Comparison of ENCODE assay signal across 14 cellular contexts in the genomic region with DNA sequence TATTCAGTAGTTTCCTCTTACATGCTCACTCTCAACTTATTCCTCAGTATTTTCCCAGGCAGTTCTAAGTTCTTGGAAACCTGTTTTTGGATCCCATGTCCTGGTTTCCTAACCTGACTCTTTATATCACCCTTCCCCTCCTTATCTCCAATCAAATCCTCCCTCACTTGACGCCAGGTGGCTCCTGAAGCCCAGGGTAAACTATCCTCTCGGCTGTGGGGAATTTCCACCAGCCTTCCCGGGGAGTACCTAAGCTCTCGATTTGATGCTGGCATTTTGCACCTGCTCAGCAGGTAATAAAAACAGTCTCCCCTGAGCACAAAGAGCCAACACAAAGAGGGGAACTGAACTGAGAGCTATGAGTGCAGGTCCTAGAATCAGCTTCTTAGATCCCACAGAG.
DNase-seq lines count a peak whose midpoint lies in the region; TF ChIP-seq lines count a peak whose summit lies in the region.
"Had no signal": no experiment of that assay in that cellular context is flagged by ENCODE, and none has a peak within 500 bp of the region (broad histone marks: within the 10 kb centered on the region; RNA-seq: fewer than 3 reads in every experiment).

No MANE protein-coding gene starts in this region.

- H3K27me3 ChIP-seq in H7 (ENCODE audit: control insufficient read depth, insufficient read depth, low read length) (no peaks in the 10 kb centered on the region), mammary epithelial cell (ENCODE audit: insufficient read depth, low read length) (no peaks in the 10 kb centered on the region)
- H3K27me3 ChIP-seq: BLaER1, uterus had no signal

- no peaks in the 10 kb centered on the region for H3K36me3 ChIP-seq in H7 (replicated peaks; ENCODE audit: control insufficient read depth, insufficient read depth, low read length)
- H3K36me3 ChIP-seq in mammary epithelial cell (ENCODE audit: insufficient read depth, low read length) = no peaks in the 10 kb centered on the region
- H3K36me3 ChIP-seq: BLaER1, uterus had no signal

- DNase-seq in H7 (peak; percentile 56), NCI-H2196 (lab: John Stamatoyannopoulos, UW; ENCODE audit: unreplicated experiment) (peak; percentile 50), mammary epithelial cell (no peak), mucosa of gallbladder (ENCODE audit: low spot score) (peak; percentile 32), HuH-7.5 (ENCODE audit: low spot score) (no peak), GM20000 (ENCODE audit: low spot score) (no peak), NCI-H446 (lab: John Stamatoyannopoulos, UW) (no peak)
- DNase-seq in central memory CD4-positive, alpha-beta T cell = no peak
- DNase-seq: Kasumi-1, naive B cell, T-helper 9 cell, uterus had no signal

- no peak overlapping the region for H3K9ac ChIP-seq in mammary epithelial cell (ENCODE audit: insufficient read depth, low read length)
- H3K9ac ChIP-seq: BLaER1 had no signal

- H3K9me3 ChIP-seq in mammary epithelial cell (replicated peaks; ENCODE audit: insufficient read depth, low read length) = peaks cover 2% of the 10 kb centered on the region
- H3K9me3 ChIP-seq: BLaER1, uterus had no signal

- no peaks in the 10 kb centered on the region for H3K4me1 ChIP-seq in mammary epithelial cell (ENCODE audit: insufficient read depth, low read length)
- H3K4me1 ChIP-seq: BLaER1, uterus had no signal

- CTCF ChIA-PET in mammary epithelial cell (lab: Charles Lee; ENCODE audit: low non-redundant PET) = no interaction called here

- H4K20me1 ChIP-seq in mammary epithelial cell (ENCODE audit: insufficient read depth, low read length) = no peaks in the 10 kb centered on the region
- H4K20me1 ChIP-seq: BLaER1 had no signal

- BruUV-seq in mammary epithelial cell (replicated peaks; lab: Mats Ljungman, UMichigan) = no TSS peak

- no peak overlapping the region for H3K4me2 ChIP-seq in mammary epithelial cell (ENCODE audit: insufficient read depth, low read depth, low read length)
- H3K4me2 ChIP-seq: BLaER1, smooth muscle cell had no signal

- no peak overlapping the region for H3K27ac ChIP-seq in mammary epithelial cell (ENCODE audit: insufficient read depth, low read depth, low read length)
- H3K27ac ChIP-seq: BLaER1, uterus had no signal

- intact Hi-C loops in mammary epithelial cell (cut with micrococcal nuclease) = no loop called here

- dilution Hi-C loops in mammary epithelial cell (cut with HindIII; ENCODE audit: low sequenced_read_pairs) = no loop called here

- WGBS in mammary epithelial cell (ENCODE audit: low coverage, missing lambda C conversion rate) = 64% methylated on average over 4 of the region's 4 CpGs

- TF ChIP-seq CTCF in mammary epithelial cell (conservative IDR thresholded peaks at IDR 0.05 in 1 of 2, IDR thresholded peaks at IDR 0.05 in 1 of 2; ENCODE audit: extremely low read depth in 1 of 2, insufficient read depth in 1 of 2, low read depth in 1 of 2, low read length in 2 of 2) = no peak
- no peak for TF ChIP-seq CTCF in GM20000 (IDR thresholded peaks at IDR 0.05; ENCODE audit: extremely low read depth, missing control alignments)

- in situ Hi-C loops in mammary epithelial cell (cut with MboI; ENCODE audit: low sequenced_read_pairs in 2 of 2) = no loop called here

- peak overlapping the region; percentile 21 for H2AFZ ChIP-seq in mammary epithelial cell (ENCODE audit: low read depth, low read length)

- H3K79me2 ChIP-seq in mammary epithelial cell (ENCODE audit: insufficient read depth, low read length) = no peaks in the 10 kb centered on the region

- H3K4me3 ChIP-seq in H7 (ENCODE audit: insufficient read depth, low read depth, low read length) (no peak overlapping the region), mammary epithelial cell (replicated peaks in 1 of 3; ENCODE audit: insufficient read depth in 1 of 3, low read depth in 2 of 3, low read length in 3 of 3) (no peak overlapping the region)
- H3K4me3 ChIP-seq: BLaER1, smooth muscle cell, uterus had no signal

Comparison
In these comparisons a context has a peak if more than half of its experiments do, and no peak if none do; other contexts are left out.
1. DNase-seq: peak in H7 (single experiment), NCI-H2196 (single experiment) and mucosa of gallbladder (single experiment); none in mammary epithelial cell (single experiment), HuH-7.5 (single experiment), GM20000 (single experiment), central memory CD4-positive, alpha-beta T cell (single experiment) and NCI-H446 (0 of 2).